Comparison of ENCODE assay signal across 17 cellular contexts in genomic region chr3:125366132-125366531, GRCh38. TPM values are rescaled to one million over a fixed set of nuclear protein-coding genes. Genes with fewer than 3 reads are reported as not detected.
DNase-seq lines count a peak whose midpoint lies in the region; ATAC-seq and TF ChIP-seq lines count a peak whose summit lies in the region.
"Had no signal": no experiment of that assay in that cellular context is flagged by ENCODE, and none has a peak within 500 bp of the region (broad histone marks: within the 10 kb centered on the region; RNA-seq: fewer than 3 reads in every experiment).

No MANE protein-coding gene starts in this region.

- DNase-seq in activated naive CD4-positive, alpha-beta T cell treated with Interleukin-2 at 50 U/mL for 16 hours: no peak
- DNase-seq in chondrocyte (ENCODE audit: low spot score) (no peak), progenitor cell of endocrine pancreas (ENCODE audit: low spot score, unreplicated experiment) (no peak), hypothalamus (lab: John Stamatoyannopoulos, UW) (no peak)
- DNase-seq in stimulated activated naive CD4-positive, alpha-beta T cell (lab: John Stamatoyannopoulos, UW): no peak
- DNase-seq: BE2C; CD4-positive, alpha-beta memory T cell; HFFc6; KBM-7; MV-4-11; NCI-H1930; NCI-H2171 treated with DMSO at 0.1 percent for 48 hours; NCI-H446 treated with DMSO at 0.1 percent for 48 hours; Right ventricle myocardium superior had no signal

- peaks cover 100% of the 10 kb centered on the region for H3K79me2 ChIP-seq in Loucy (ENCODE audit: insufficient read depth, low read length)

- H3K4me1 Mint-ChIP-seq in activated naive CD4-positive, alpha-beta T cell treated with anti-CD3 and anti-CD28 coated beads, Interleukin-2, amount 50 U/mL, for 24 hours: peaks cover 88% of the 10 kb centered on the region
- peaks cover 54% of the 10 kb centered on the region for H3K4me1 Mint-ChIP-seq in chondrocyte (ENCODE audit: low read depth)
- H3K4me1 Mint-ChIP-seq in progenitor cell of endocrine pancreas (ENCODE audit: low read depth): peaks cover 31% of the 10 kb centered on the region

- H3K4me3 Mint-ChIP-seq in activated naive CD4-positive, alpha-beta T cell treated with anti-CD3 and anti-CD28 coated beads, Interleukin-2, amount 50 U/mL, for 24 hours: no peak overlapping the region
- H3K4me3 Mint-ChIP-seq in chondrocyte (ENCODE audit: unreplicated experiment) (no peak overlapping the region), progenitor cell of endocrine pancreas (ENCODE audit: low read depth) (no peak overlapping the region)
- H3K4me3 Mint-ChIP-seq: HFFc6 had no signal

- no peak overlapping the region for H3K9ac ChIP-seq in Loucy (ENCODE audit: low read depth, low read length, poor library complexity, severe bottlenecking)

- ATAC-seq in GM19467 (IDR thresholded peaks at IDR 0.05; ENCODE audit: unreplicated experiment): no peak

- no peaks in the 10 kb centered on the region for H3K27me3 ChIP-seq in Loucy (ENCODE audit: insufficient read depth, low read length, poor library complexity, severe bottlenecking)
- H3K27me3 ChIP-seq: BE2C had no signal

- TF ChIP-seq CTCF in Loucy (conservative IDR thresholded peaks at IDR 0.05; ENCODE audit: low read length): no peak
- no peak for TF ChIP-seq CTCF in chondrocyte (IDR thresholded peaks at IDR 0.05)
- no peak for TF ChIP-seq CTCF in progenitor cell of endocrine pancreas (IDR thresholded peaks at IDR 0.05; ENCODE audit: unreplicated experiment)

- H2AFZ ChIP-seq in Loucy (ENCODE audit: low read length): no peak overlapping the region

- H3K4me1 ChIP-seq in Loucy (ENCODE audit: insufficient read depth, low read length, poor library complexity, severe bottlenecking): peaks cover 17% of the 10 kb centered on the region

- H3K9me3 ChIP-seq in Loucy (ENCODE audit: insufficient read depth, low read depth, low read length): no peaks in the 10 kb centered on the region
- H3K9me3 ChIP-seq: BE2C had no signal

- peak overlapping the region; percentile 29 for H3K4me2 ChIP-seq in Loucy (ENCODE audit: low read depth, low read length, poor library complexity, severe bottlenecking)

- no peak overlapping the region for H3K4me3 ChIP-seq in Loucy (ENCODE audit: low read length, poor library complexity, severe bottlenecking)

- H4K20me1 ChIP-seq in Loucy (ENCODE audit: insufficient read depth, low read length, poor library complexity, severe bottlenecking): peaks cover 74% of the 10 kb centered on the region

- no peaks in the 10 kb centered on the region for H3K27me3 Mint-ChIP-seq in activated naive CD4-positive, alpha-beta T cell treated with anti-CD3 and anti-CD28 coated beads, Interleukin-2, amount 50 U/mL, for 24 hours
- H3K27me3 Mint-ChIP-seq in chondrocyte (ENCODE audit: low read depth): no peaks in the 10 kb centered on the region
- H3K27me3 Mint-ChIP-seq in progenitor cell of endocrine pancreas: no peaks in the 10 kb centered on the region
- H3K27me3 Mint-ChIP-seq: CD4-positive, alpha-beta memory T cell had no signal

- no peaks in the 10 kb centered on the region; the same call in 1 of the 2 replicates for H3F3A ChIP-seq in Loucy (ENCODE audit: low read depth)

- peaks cover 3% of the 10 kb centered on the region; the same call in 1 of the 2 replicates for H3K36me3 ChIP-seq in Loucy (ENCODE audit: insufficient read depth, low read length)
- H3K36me3 ChIP-seq: BE2C had no signal

- H3K27ac Mint-ChIP-seq in activated naive CD4-positive, alpha-beta T cell treated with anti-CD3 and anti-CD28 coated beads, Interleukin-2, amount 50 U/mL, for 24 hours: peak overlapping the region; percentile 80
- H3K27ac Mint-ChIP-seq in chondrocyte (ENCODE audit: unreplicated experiment): peak overlapping the region; percentile 19
- H3K27ac Mint-ChIP-seq in progenitor cell of endocrine pancreas: peak overlapping the region; percentile 23
- H3K27ac Mint-ChIP-seq: HFFc6 had no signal

- peaks cover 8% of the 10 kb centered on the region for H3K36me3 Mint-ChIP-seq in activated naive CD4-positive, alpha-beta T cell treated with anti-CD3 and anti-CD28 coated beads, Interleukin-2, amount 50 U/mL, for 24 hours
- H3K36me3 Mint-ChIP-seq in chondrocyte (ENCODE audit: low read depth): peaks cover 1% of the 10 kb centered on the region
- H3K36me3 Mint-ChIP-seq in progenitor cell of endocrine pancreas (ENCODE audit: insufficient read depth): peaks cover 11% of the 10 kb centered on the region

- no peaks in the 10 kb centered on the region for H3K9me2 ChIP-seq in Loucy (replicated peaks; ENCODE audit: low read depth, low read length)

- H3K9me3 Mint-ChIP-seq in activated naive CD4-positive, alpha-beta T cell treated with anti-CD3 and anti-CD28 coated beads, Interleukin-2, amount 50 U/mL, for 24 hours: no peaks in the 10 kb centered on the region
- no peaks in the 10 kb centered on the region for H3K9me3 Mint-ChIP-seq in chondrocyte (ENCODE audit: low read depth)
- no peaks in the 10 kb centered on the region for H3K9me3 Mint-ChIP-seq in progenitor cell of endocrine pancreas (ENCODE audit: low read depth)
- H3K9me3 Mint-ChIP-seq: HFFc6 had no signal

RNA-seq across cellular contexts. Expression of gene ZNF148, which starts 9.0 kb away (rescaled TPM):
- total RNA-seq in chondrocyte (45.9 to 50.6 TPM (median 49.9 TPM) in 3 replicates), progenitor cell of endocrine pancreas (48.6 and 53.7 TPM in 2 replicates)

Comparison
In these comparisons a context has a peak if more than half of its experiments do, and no peak if none do; other contexts are left out.
1. H3K27ac Mint-ChIP-seq: peak in every context shown above with its lines; median percentile 80 in activated naive CD4-positive, alpha-beta T cell treated with anti-CD3 and anti-CD28 coated beads, Interleukin-2, amount 50 U/mL, for 24 hours; 23 in progenitor cell of endocrine pancreas; 19 in chondrocyte.